Comparison of ENCODE assay signal across 9 cellular contexts in genomic region chrX:373641-374471, GRCh38. TPM values are rescaled to one million over a fixed set of nuclear protein-coding genes. Genes with fewer than 3 reads are reported as not detected.
DNase-seq lines count a peak whose midpoint lies in the region; ATAC-seq, FAIRE-seq and TF ChIP-seq lines count a peak whose summit lies in the region.
"Had no signal": no experiment of that assay in that cellular context is flagged by ENCODE, and none has a peak within 500 bp of the region (broad histone marks: within the 10 kb centered on the region; RNA-seq: fewer than 3 reads in every experiment).

No MANE protein-coding gene starts in this region.

- H3K4me3 ChIP-seq in astrocyte of the cerebellum (ENCODE audit: low read depth, low read length) (peak overlapping the region; percentile 51), keratinocyte (ENCODE audit: control insufficient read depth in 2 of 3, extremely low read depth in 1 of 3, insufficient read depth in 2 of 3, low read depth in 1 of 3, low read length in 3 of 3) (peak overlapping the region; percentile 37 to 51 (median 38))

- H3K27ac ChIP-seq in keratinocyte (ENCODE audit: control insufficient read depth, insufficient read depth, low read length), result no peak overlapping the region

- peak; percentile 73 to 76 for ATAC-seq in activated CD4-positive, CD25-positive, alpha-beta regulatory T cell treated with anti-CD3 and anti-CD28 coated beads, Interleukin-2, amount 50 U/mL, for 24 hours

- no peaks in the 10 kb centered on the region for H3K36me3 ChIP-seq in keratinocyte (ENCODE audit: control insufficient read depth in 2 of 2, extremely low read depth in 1 of 2, insufficient read depth in 2 of 2, low read length in 2 of 2)

- peak overlapping the region; percentile 55 for H3K4me2 ChIP-seq in keratinocyte (ENCODE audit: control insufficient read depth, extremely low read depth, insufficient read depth, low read depth, low read length)

- H3K27me3 ChIP-seq in keratinocyte (ENCODE audit: control insufficient read depth, extremely low read depth, insufficient read depth, low read length), result peaks cover 34% of the 10 kb centered on the region

- dilution Hi-C loops in keratinocyte (cut with MboI; ENCODE audit: extremely low pct_ligation_motif_present, low sequenced_read_pairs), result no loop called here

- in situ Hi-C loops in astrocyte of the cerebellum (cut with HindIII; ENCODE audit: low sequenced_read_pairs), result loop anchor here (10.0 kb wide), 1 partner anchor 61 kb away; no protein-coding TSS in a partner anchor

- H3K4me1 ChIP-seq in keratinocyte (ENCODE audit: control insufficient read depth, extremely low read depth, insufficient read depth, low read length), result peaks cover 12% of the 10 kb centered on the region

- FAIRE-seq in keratinocyte (lab: Jason Lieb, UNC), result no peak
- FAIRE-seq: A204.1 had no signal

- no peaks in the 10 kb centered on the region for H3K79me2 ChIP-seq in keratinocyte (ENCODE audit: control insufficient read depth, insufficient read depth, low read length)

- H3K9me1 ChIP-seq in keratinocyte (ENCODE audit: control insufficient read depth, extremely low read depth, insufficient read depth, low read length), result no peaks in the 10 kb centered on the region

- H4K20me1 ChIP-seq in keratinocyte (ENCODE audit: control insufficient read depth, extremely low read depth, insufficient read depth, low read length), result no peaks in the 10 kb centered on the region

- H2AFZ ChIP-seq in keratinocyte (ENCODE audit: control insufficient read depth, low read length), result peak overlapping the region; percentile 12

- H3K9me3 ChIP-seq in keratinocyte (ENCODE audit: control insufficient read depth, low read depth, low read length), result no peaks in the 10 kb centered on the region

- no peak for TF ChIP-seq CTCF in astrocyte of the cerebellum (IDR thresholded peaks at IDR 0.05; ENCODE audit: low read depth, low read length, missing control alignments)
- TF ChIP-seq CTCF in keratinocyte (optimal IDR thresholded peaks at IDR 0.05 in 1 of 3, IDR thresholded peaks at IDR 0.05 in 1 of 3, conservative IDR thresholded peaks at IDR 0.05 in 1 of 3; ENCODE audit: extremely low read depth in 1 of 3, insufficient read depth in 2 of 3, low read length in 3 of 3), result peak in 1 of 3 experiments; percentile 7

- DNase-seq in activated CD4-positive, CD25-positive, alpha-beta regulatory T cell treated with anti-CD3 and anti-CD28 coated beads, Interleukin-2, amount 50 U/mL, for 72 hours, result no peak
- DNase-seq in astrocyte of the cerebellum (ENCODE audit: low read depth) (no peak), keratinocyte (ENCODE audit: low read depth, low spot score) (no peak), NCI-H2196 (lab: John Stamatoyannopoulos, UW; ENCODE audit: unreplicated experiment) (no peak), NCI-H82 (lab: John Stamatoyannopoulos, UW) (no peak)
- DNase-seq in stimulated activated CD8-positive, alpha-beta memory T cell treated with anti-CD3 and anti-CD28 coated beads, Interleukin-4, amount 100 ng/mL, for 48 hours, result peak; percentile 64
- no peak for DNase-seq in central memory CD4-positive, alpha-beta T cell

- H3K9ac ChIP-seq in keratinocyte (ENCODE audit: control insufficient read depth, extremely low read depth, insufficient read depth, low read length), result peak overlapping the region; percentile 9

RNA-seq across cellular contexts. Expression of gene PPP2R3B, which starts 12.9 kb away (rescaled TPM):
- polyA plus RNA-seq in keratinocyte, result 5.5 to 7.5 TPM (median 6.6 TPM) in 3 replicates
- polyA plus RNA-seq in keratinocyte (2011; ENCODE audit: low read depth), result 17.7 TPM
- 3.0 and 3.8 TPM in 2 replicates for polyA plus RNA-seq in keratinocyte (2011; cell fraction: cytosol; rRNA removed)
- polyA plus RNA-seq in keratinocyte (2011; cell fraction: nucleus; rRNA removed), result 12.7 and 17.4 TPM in 2 replicates
- 7.4 and 11.8 TPM in 2 replicates for polyA plus RNA-seq in keratinocyte (2012; ENCODE audit: low replicate concordance)
- polyA minus RNA-seq in keratinocyte, result 4.2 to 11.7 TPM (median 5.4 TPM) in 3 replicates
- polyA minus RNA-seq in keratinocyte (2011; cell fraction: cytosol; rRNA and poly(A)+ RNA removed), result 6.9 TPM
- 6.4 and 8.2 TPM in 2 replicates for polyA minus RNA-seq in keratinocyte (2011; cell fraction: nucleus; rRNA and poly(A)+ RNA removed)

RNA-seq across cellular contexts. Expression of gene GTPBP6, which starts 55.3 kb away (rescaled TPM):
- polyA plus RNA-seq in keratinocyte, result 16.7 to 22.7 TPM (median 20.2 TPM) in 3 replicates
- polyA plus RNA-seq in keratinocyte (2011; ENCODE audit: low read depth), result 12.3 TPM
- 8.5 and 22.3 TPM in 2 replicates for polyA plus RNA-seq in keratinocyte (2011; cell fraction: cytosol; rRNA removed)
- 19.9 and 24.8 TPM in 2 replicates for polyA plus RNA-seq in keratinocyte (2011; cell fraction: nucleus; rRNA removed)
- polyA plus RNA-seq in keratinocyte (2012; ENCODE audit: low replicate concordance), result 23.3 and 34.1 TPM in 2 replicates
- polyA minus RNA-seq in keratinocyte, result 10.0 to 15.1 TPM (median 10.9 TPM) in 3 replicates
- polyA minus RNA-seq in keratinocyte (2011; cell fraction: cytosol; rRNA and poly(A)+ RNA removed), result 36.6 TPM
- 11.4 and 12.3 TPM in 2 replicates for polyA minus RNA-seq in keratinocyte (2011; cell fraction: nucleus; rRNA and poly(A)+ RNA removed)
